23 cellular contexts compared by ENCODE assay signal in genomic region chr22:36185828-36186624, GRCh38. TPM values are rescaled to one million over a fixed set of nuclear protein-coding genes. Genes with fewer than 3 reads are reported as not detected.
A peak's percentile ranks its signal among the peaks of the same experiment; 100 is the strongest.
DNase-seq lines count a peak whose midpoint lies in the region; TF ChIP-seq lines count a peak whose summit lies in the region.
"Had no signal": no experiment of that assay in that cellular context is flagged by ENCODE, and none has a peak within 500 bp of the region (broad histone marks: within the 10 kb centered on the region; RNA-seq: fewer than 3 reads in every experiment).

No MANE protein-coding gene starts in this region.

- H3K9me3 Mint-ChIP-seq in endodermal cell = peaks cover 15% of the 10 kb centered on the region
- no peaks in the 10 kb centered on the region for H3K9me3 Mint-ChIP-seq in CD8-positive, alpha-beta memory T cell
- no peaks in the 10 kb centered on the region for H3K9me3 Mint-ChIP-seq in activated naive CD4-positive, alpha-beta T cell treated with anti-CD3 and anti-CD28 coated beads for 36 hours
- H3K9me3 Mint-ChIP-seq: CD4-positive, CD25-positive, alpha-beta regulatory T cell had no signal

- no peak overlapping the region for H3K27ac Mint-ChIP-seq in endodermal cell
- no peak overlapping the region for H3K27ac Mint-ChIP-seq in CD8-positive, alpha-beta memory T cell
- no peak overlapping the region for H3K27ac Mint-ChIP-seq in activated naive CD4-positive, alpha-beta T cell treated with anti-CD3 and anti-CD28 coated beads for 36 hours
- H3K27ac Mint-ChIP-seq: CD4-positive, CD25-positive, alpha-beta regulatory T cell had no signal

- intact Hi-C loops in activated naive CD4-positive, alpha-beta T cell treated with anti-CD3 and anti-CD28 coated beads for 36 hours (cut with micrococcal nuclease) = no loop called here

- peaks cover 2% of the 10 kb centered on the region for H3K36me3 Mint-ChIP-seq in endodermal cell (ENCODE audit: low read depth)
- no peaks in the 10 kb centered on the region for H3K36me3 Mint-ChIP-seq in CD8-positive, alpha-beta memory T cell
- H3K36me3 Mint-ChIP-seq in activated naive CD4-positive, alpha-beta T cell treated with anti-CD3 and anti-CD28 coated beads for 36 hours (ENCODE audit: low read depth) = no peaks in the 10 kb centered on the region
- H3K36me3 Mint-ChIP-seq: CD4-positive, CD25-positive, alpha-beta regulatory T cell had no signal

- no peaks in the 10 kb centered on the region for H3K36me3 ChIP-seq in endodermal cell (ENCODE audit: control insufficient read depth, insufficient read depth, low read length)
- H3K36me3 ChIP-seq in CD8-positive, alpha-beta memory T cell (ENCODE audit: insufficient read depth, low read length) = no peaks in the 10 kb centered on the region
- H3K36me3 ChIP-seq: BE2C had no signal

- WGBS in endodermal cell (ENCODE audit: insufficient coverage in 1 of 2, insufficient read length in 1 of 2), 2 experiments = 88 to 91% methylated on average over 12 to 14 of the region's 14 CpGs

- H3K4me3 ChIP-seq in NB4 (ENCODE audit: low read depth, low read length) (no peak overlapping the region), endodermal cell (ENCODE audit: low read length) (no peak overlapping the region)
- H3K4me3 ChIP-seq in CD8-positive, alpha-beta memory T cell (ENCODE audit: low read length) = no peak overlapping the region

- DNase-seq in NCI-H510A treated with DMSO at 0.1 percent for 48 hours (lab: John Stamatoyannopoulos, UW) = peak; percentile 3
- no peak for DNase-seq in NCI-H510A (lab: John Stamatoyannopoulos, UW)
- DNase-seq in NB4 (ENCODE audit: low read depth) = peak; percentile 13
- DNase-seq in endodermal cell = no peak
- no peak for DNase-seq in CD8-positive, alpha-beta memory T cell
- DNase-seq in Ammon's horn (ENCODE audit: low spot score) = no peak
- no peak for DNase-seq in activated naive CD4-positive, alpha-beta T cell treated with anti-CD3 and anti-CD28 coated beads for 36 hours
- no peak for DNase-seq in stimulated activated CD4-positive, alpha-beta T cell treated with anti-CD3 and anti-CD28 coated beads, Interleukin-4, amount 100 ng/mL, for 1 hour
- DNase-seq: BE2C; Caco-2; CD4-positive, CD25-positive, alpha-beta regulatory T cell; EL; IMR-90; NCI-H1436; NCI-H1930; NCI-H345; NCI-H69; NK-92 treated with Interleukin-12 subunit alpha and Interleukin-12 subunit beta, amount 100 ng/mL, for 24 hours had no signal

- POLR2A ChIA-PET in CD8-positive, alpha-beta memory T cell (lab: Charles Lee) = no interaction called here

- no peak overlapping the region for H3K27ac ChIP-seq in endodermal cell (ENCODE audit: low read depth, low read length)
- H3K27ac ChIP-seq in CD8-positive, alpha-beta memory T cell (ENCODE audit: low read depth, low read length) = no peak overlapping the region
- H3K27ac ChIP-seq: 22Rv1, HL-60 had no signal

- peaks cover under 1% of the 10 kb centered on the region for H3K9me3 ChIP-seq in endodermal cell (ENCODE audit: control insufficient read depth, low read length)
- H3K9me3 ChIP-seq in CD8-positive, alpha-beta memory T cell (ENCODE audit: low read length) = no peaks in the 10 kb centered on the region
- H3K9me3 ChIP-seq: BE2C, Caco-2 had no signal

- H3K27me3 ChIP-seq in endodermal cell (ENCODE audit: control insufficient read depth, insufficient read depth, low read length, poor library complexity, severe bottlenecking) = no peaks in the 10 kb centered on the region
- H3K27me3 ChIP-seq in CD8-positive, alpha-beta memory T cell (ENCODE audit: insufficient read depth, low read length, poor library complexity, severe bottlenecking) = no peaks in the 10 kb centered on the region
- H3K27me3 ChIP-seq: BE2C had no signal

- no peak overlapping the region for H3K9ac ChIP-seq in endodermal cell (ENCODE audit: extremely low read depth, low read length, poor library complexity, severe bottlenecking)

- no peak for TF ChIP-seq CTCF in NB4 (IDR thresholded peaks at IDR 0.05; ENCODE audit: low read depth, low read length)
- peak; percentile 50 for TF ChIP-seq CTCF in endodermal cell (conservative IDR thresholded peaks at IDR 0.05)

- peaks cover 2% of the 10 kb centered on the region for H3K27me3 Mint-ChIP-seq in endodermal cell (ENCODE audit: insufficient read depth)
- H3K27me3 Mint-ChIP-seq in CD8-positive, alpha-beta memory T cell = peaks cover 0 to 5% of the 10 kb centered on the region in 2 donors
- no peaks in the 10 kb centered on the region for H3K27me3 Mint-ChIP-seq in activated naive CD4-positive, alpha-beta T cell treated with anti-CD3 and anti-CD28 coated beads for 36 hours (ENCODE audit: low read depth)

- H3K4me3 Mint-ChIP-seq in endodermal cell = no peak overlapping the region
- no peak overlapping the region for H3K4me3 Mint-ChIP-seq in CD8-positive, alpha-beta memory T cell
- no peak overlapping the region for H3K4me3 Mint-ChIP-seq in activated naive CD4-positive, alpha-beta T cell treated with anti-CD3 and anti-CD28 coated beads for 36 hours
- H3K4me3 Mint-ChIP-seq: CD4-positive, CD25-positive, alpha-beta regulatory T cell had no signal

- peaks cover 22% of the 10 kb centered on the region for H3K4me1 Mint-ChIP-seq in endodermal cell
- H3K4me1 Mint-ChIP-seq in CD8-positive, alpha-beta memory T cell = no peaks in the 10 kb centered on the region
- H3K4me1 Mint-ChIP-seq in activated naive CD4-positive, alpha-beta T cell treated with anti-CD3 and anti-CD28 coated beads for 36 hours (ENCODE audit: low read depth) = no peaks in the 10 kb centered on the region
- H3K4me1 Mint-ChIP-seq: CD4-positive, CD25-positive, alpha-beta regulatory T cell had no signal

- CTCF ChIA-PET in CD8-positive, alpha-beta memory T cell (lab: Charles Lee) = interaction anchor here (0.8 to 1.7 kb wide), 4 partner anchors 34 to 120 kb away, joined by 3 to 5 read pairs (median 3); no protein-coding TSS in a partner anchor
- CTCF ChIA-PET in activated naive CD4-positive, alpha-beta T cell treated with anti-CD3 and anti-CD28 coated beads for 36 hours (lab: Charles Lee) = interaction anchor here (0.9 kb wide), 1 partner anchor 43 kb away, joined by 3 read pairs; no protein-coding TSS in a partner anchor

- no peak for TF ChIP-seq POLR2A in NB4 (IDR thresholded peaks at IDR 0.05; ENCODE audit: extremely low read depth, insufficient read length)

- H3K4me1 ChIP-seq in endodermal cell (ENCODE audit: control insufficient read depth, insufficient read depth, low read length) = peaks cover 9% of the 10 kb centered on the region
- H3K4me1 ChIP-seq in CD8-positive, alpha-beta memory T cell (ENCODE audit: insufficient read depth, low read length) = no peaks in the 10 kb centered on the region
- H3K4me1 ChIP-seq: BE2C, Caco-2 had no signal

RNA-seq across cellular contexts. Expression of gene APOL4, which starts 15.6 kb away (rescaled TPM):
- total RNA-seq in endodermal cell = not detected
- 0.07 TPM for polyA plus RNA-seq in endodermal cell (2013, experiment 1 of 2)
- polyA plus RNA-seq in endodermal cell (2013, experiment 2 of 2) = 0.17 TPM
- under 1 TPM; 0.42 to 0.46 TPM for total RNA-seq in CD8-positive, alpha-beta memory T cell
- not detected for polyA plus RNA-seq in CD8-positive, alpha-beta memory T cell
- under 1 TPM; 0.07 to 0.20 TPM for total RNA-seq in activated naive CD4-positive, alpha-beta T cell treated with anti-CD3 and anti-CD28 coated beads for 36 hours
- total RNA-seq: Caco-2; CD4-positive, CD25-positive, alpha-beta regulatory T cell; HT1080; IMR-90; OCI-LY7; SK-MEL-5 had no signal
- polyA plus RNA-seq: CD4-positive, CD25-positive, alpha-beta regulatory T cell had no signal

RNA-seq across cellular contexts. Expression of gene APOL3, which starts 25.5 kb away (rescaled TPM):
- total RNA-seq in endodermal cell = 1 to 10 TPM in 1 of 2 donors, under 1 TPM in 1; 0.46 to 1.1 TPM
- 0.36 TPM for polyA plus RNA-seq in endodermal cell (2013, experiment 1 of 2)
- 0.46 TPM for polyA plus RNA-seq in endodermal cell (2013, experiment 2 of 2)
- 10 to 100 TPM; 43.1 to 48.3 TPM for total RNA-seq in CD8-positive, alpha-beta memory T cell
- polyA plus RNA-seq in CD8-positive, alpha-beta memory T cell = 102 TPM
- total RNA-seq in activated naive CD4-positive, alpha-beta T cell treated with anti-CD3 and anti-CD28 coated beads for 36 hours = 10 to 100 TPM; 35.0 to 37.8 TPM
- total RNA-seq: Caco-2 had no signal

RNA-seq across cellular contexts. Expression of gene APOL2, which starts 53.3 kb away (rescaled TPM):
- 1 to 10 TPM; 2.1 to 7.9 TPM for total RNA-seq in endodermal cell
- polyA plus RNA-seq in endodermal cell (2013, experiment 1 of 2) = 7.4 TPM
- 7.3 TPM for polyA plus RNA-seq in endodermal cell (2013, experiment 2 of 2)
- 10 to 100 TPM; 59.0 to 62.8 TPM for total RNA-seq in CD8-positive, alpha-beta memory T cell
- 27.1 TPM for polyA plus RNA-seq in CD8-positive, alpha-beta memory T cell
- 10 to 100 TPM; 53.8 to 55.0 TPM for total RNA-seq in activated naive CD4-positive, alpha-beta T cell treated with anti-CD3 and anti-CD28 coated beads for 36 hours

Comparison
In these comparisons a context has a peak if more than half of its experiments do, and no peak if none do; other contexts are left out.
1. DNase-seq: peak in NCI-H510A treated with DMSO at 0.1 percent for 48 hours (single experiment) and NB4 (single experiment); none in NCI-H510A (single experiment), endodermal cell (single experiment), CD8-positive, alpha-beta memory T cell (0 of 5), Ammon's horn (single experiment), activated naive CD4-positive, alpha-beta T cell treated with anti-CD3 and anti-CD28 coated beads for 36 hours (single experiment) and stimulated activated CD4-positive, alpha-beta T cell treated with anti-CD3 and anti-CD28 coated beads, Interleukin-4, amount 100 ng/mL, for 1 hour (single experiment).
2. RNA of gene APOL3, which starts 25.5 kb away (total RNA-seq): 43.1 to 48.3 TPM in CD8-positive, alpha-beta memory T cell and 35.0 to 37.8 TPM in activated naive CD4-positive, alpha-beta T cell treated with anti-CD3 and anti-CD28 coated beads for 36 hours; 0.46 to 1.1 TPM in endodermal cell; every median in the first group is over 10 times any median in the second.
3. RNA of gene APOL2, which starts 53.3 kb away (total RNA-seq): 59.0 to 62.8 TPM in CD8-positive, alpha-beta memory T cell and 53.8 to 55.0 TPM in activated naive CD4-positive, alpha-beta T cell treated with anti-CD3 and anti-CD28 coated beads for 36 hours; 2.1 to 7.9 TPM in endodermal cell; every median in the first group is over 4 times any median in the second.